In genomic region chr11:76444384-76445121, GRCh38 we compare ENCODE assay signal across 8 cellular contexts. TPM values are rescaled to one million over a fixed set of nuclear protein-coding genes. Genes with fewer than 3 reads are reported as not detected.
DNase-seq lines count a peak whose midpoint lies in the region; ATAC-seq and TF ChIP-seq lines count a peak whose summit lies in the region.

Gene EMSY (plus strand): TSS chr11:76445018. CDS start chr11:76446939, 1,921 bp downstream.

- H3K36me3 ChIP-seq in H7 (replicated peaks; ENCODE audit: control insufficient read depth, insufficient read depth, low read length), result no peaks in the 10 kb centered on the region; the same call in 1 of the 2 replicates

- peak within 1 kb of the TSS; percentile 95 for H3K4me3 ChIP-seq in H7 (ENCODE audit: insufficient read depth, low read depth, low read length)

- peak; percentile 91 to 97 (median 94) for ATAC-seq in natural killer cell

- no peaks in the 10 kb centered on the region for H3K9me3 Mint-ChIP-seq in natural killer cell

- no peaks in the 10 kb centered on the region for H3K27me3 ChIP-seq in H7 (ENCODE audit: control insufficient read depth, insufficient read depth, low read length)

- peak within 1 kb of the TSS; percentile 98 for H3K4me3 Mint-ChIP-seq in natural killer cell

- H3K4me1 Mint-ChIP-seq in natural killer cell, result peaks cover 25 to 50% of the 10 kb centered on the region in 2 donors

- no peaks in the 10 kb centered on the region for H3K27me3 Mint-ChIP-seq in natural killer cell (ENCODE audit: low read depth in 2 of 2)

- intact Hi-C loops in natural killer cell (cut with micrococcal nuclease), result loop anchor here (1.0 kb wide), 1 partner anchor 63 kb away; the partner anchor contains the start of genes GVQW3 and THAP12

- DNase-seq in ELF-1 (ENCODE audit: low read depth, low spot score) (peak; percentile 99), H7 (peak; percentile 91), M059J (ENCODE audit: low read depth) (peak; percentile 99), SHP77 (lab: John Stamatoyannopoulos, UW) (peak; percentile 99 to 100), fibroblast of peridontal ligament (ENCODE audit: extremely low read depth) (peak; percentile 100), natural killer cell (peak; percentile 82)
- peak; percentile 87 for DNase-seq in activated effector memory CD4-positive, alpha-beta T cell treated with Interleukin-2 at 50 U/mL for 16 hours
- DNase-seq in stimulated activated naive CD4-positive, alpha-beta T cell treated with Interleukin-2 at 50 U/mL for 16 hours (lab: John Stamatoyannopoulos, UW), result peak; percentile 93

- H3K27ac Mint-ChIP-seq in natural killer cell, result peak within 1 kb of the TSS; percentile 98 to 99

- H3K36me3 Mint-ChIP-seq in natural killer cell, result no peaks in the 10 kb centered on the region

- no peak for TF ChIP-seq CTCF in natural killer cell (IDR thresholded peaks at IDR 0.05)

RNA-seq across cellular contexts. Expression of gene EMSY, which starts in this region (rescaled TPM):
- total RNA-seq in H7 (2014; rRNA removed; shearing (Covaris generic)), result 22.1 and 27.3 TPM in 2 replicates
- 19.0 and 30.1 TPM in 2 replicates for total RNA-seq in M059J (2014; rRNA removed; shearing (Covaris generic))
- 10 to 100 TPM; 36.0 to 43.8 (median 39.4) TPM for total RNA-seq in natural killer cell

Comparison
In these comparisons a context has a peak if more than half of its experiments do, and no peak if none do; other contexts are left out.
1. Peak in every context shown above with its lines: DNase-seq, ATAC-seq and H3K4me3 ChIP-seq.